ENCODE assay signal across 17 cellular contexts in genomic region chr6:144153971-144154370, GRCh38. TPM values are rescaled to one million over a fixed set of nuclear protein-coding genes. Genes with fewer than 3 reads are reported as not detected.
DNase-seq lines count a peak whose midpoint lies in the region; ATAC-seq and TF ChIP-seq lines count a peak whose summit lies in the region.
"Had no signal": no experiment of that assay in that cellular context is flagged by ENCODE, and none has a peak within 500 bp of the region (broad histone marks: within the 10 kb centered on the region; RNA-seq: fewer than 3 reads in every experiment).

No MANE protein-coding gene starts in this region.

- TF ChIP-seq CTCF in upper lobe of left lung (IDR thresholded peaks at IDR 0.05): no peak

- TF ChIP-seq EP300 in upper lobe of left lung (IDR thresholded peaks at IDR 0.05): no peak

- no peaks in the 10 kb centered on the region for H3K9me3 Mint-ChIP-seq in activated T-cell treated with anti-CD3 and anti-CD28 coated beads, Interleukin-2, amount 50 U/mL, for 4 hours
- H3K9me3 Mint-ChIP-seq in activated T-helper 1 cell treated with anti-CD3 and anti-CD28 coated beads, Interleukin-12 subunit alpha, Interleukin-12 subunit beta, Interleukin-2, Interleukin-4 antibody, amounts not matched to agents 30 ng/mL and 10 ng/mL and 1 ng/mL, durations not matched to agents 14 hours and 24 hours and 36 hours: no peaks in the 10 kb centered on the region
- H3K9me3 Mint-ChIP-seq: HFFc6, IgD-negative memory B cell had no signal

- H3K36me3 Mint-ChIP-seq in activated T-cell treated with anti-CD3 and anti-CD28 coated beads, Interleukin-2, amount 50 U/mL, for 4 hours (ENCODE audit: insufficient read depth): peaks cover 35% of the 10 kb centered on the region
- H3K36me3 Mint-ChIP-seq in activated T-helper 1 cell treated with anti-CD3 and anti-CD28 coated beads, Interleukin-12 subunit alpha, Interleukin-12 subunit beta, Interleukin-2, Interleukin-4 antibody, amounts not matched to agents 30 ng/mL and 10 ng/mL and 1 ng/mL, durations not matched to agents 14 hours and 24 hours and 36 hours (ENCODE audit: low read depth): peaks cover 50% of the 10 kb centered on the region

- peak overlapping the region in 3 of 4 donors; percentile 22 to 96 (median 43) for H3K27ac ChIP-seq in upper lobe of left lung
- H3K27ac ChIP-seq: BLaER1, HL-60 had no signal

- H3K4me3 ChIP-seq in mononuclear cell (ENCODE audit: low read length) (peak overlapping the region; percentile 89), upper lobe of left lung (peak overlapping the region in 1 of 4 donors; percentile 89)
- H3K4me3 ChIP-seq: BLaER1 had no signal

- no peak overlapping the region for H3K27ac Mint-ChIP-seq in activated T-helper 1 cell treated with anti-CD3 and anti-CD28 coated beads, Interleukin-12 subunit alpha, Interleukin-12 subunit beta, Interleukin-2, Interleukin-4 antibody, amounts not matched to agents 30 ng/mL and 10 ng/mL and 1 ng/mL, durations not matched to agents 14 hours and 24 hours and 36 hours
- H3K27ac Mint-ChIP-seq: HFFc6, IgD-negative memory B cell had no signal

- H3K27me3 ChIP-seq in mononuclear cell (ENCODE audit: insufficient read depth, low read length) (no peaks in the 10 kb centered on the region), upper lobe of left lung (no peaks in the 10 kb centered on the region)

- no peaks in the 10 kb centered on the region for H3K27me3 Mint-ChIP-seq in activated T-cell treated with anti-CD3 and anti-CD28 coated beads, Interleukin-2, amount 50 U/mL, for 4 hours (ENCODE audit: low read depth)
- H3K27me3 Mint-ChIP-seq in activated T-helper 1 cell treated with anti-CD3 and anti-CD28 coated beads, Interleukin-12 subunit alpha, Interleukin-12 subunit beta, Interleukin-2, Interleukin-4 antibody, amounts not matched to agents 30 ng/mL and 10 ng/mL and 1 ng/mL, durations not matched to agents 14 hours and 24 hours and 36 hours (ENCODE audit: insufficient read depth): peaks cover 1% of the 10 kb centered on the region
- H3K27me3 Mint-ChIP-seq: IgD-negative memory B cell had no signal

- intact Hi-C loops in activated T-helper 1 cell treated with anti-CD3 and anti-CD28 coated beads, Interleukin-12 subunit alpha, Interleukin-12 subunit beta, Interleukin-2, Interleukin-4 antibody, amounts not matched to agents 30 ng/mL and 10 ng/mL and 1 ng/mL, durations not matched to agents 14 hours and 24 hours and 36 hours (cut with micrococcal nuclease): loop anchor here (10.0 kb wide), 3 partner anchors 309 to 1811 kb away; partner anchors contain the start of genes LTV1 and SHPRH

- no peak for DNase-seq in activated T-cell treated with anti-CD3 and anti-CD28 coated beads, Interleukin-2, amount 50 U/mL, for 4 hours
- no peak for DNase-seq in activated T-cell treated with anti-CD3 and anti-CD28 coated beads, Interleukin-2, amount 50 U/mL, for 48 hours
- DNase-seq in activated T-helper 1 cell treated with anti-CD3 and anti-CD28 coated beads, Interleukin-12 subunit alpha, Interleukin-12 subunit beta, Interleukin-2, Interleukin-4 antibody, amounts not matched to agents 30 ng/mL and 10 ng/mL and 1 ng/mL, durations not matched to agents 14 hours and 24 hours and 36 hours (ENCODE audit: low spot score): no peak
- DNase-seq in upper lobe of left lung (no peak), nucleus accumbens (lab: John Stamatoyannopoulos, UW) (no peak)
- DNase-seq: H7, HFFc6, MM.1S, NCI-H1092, NCI-H1436 treated with DMSO at 0.1 percent for 48 hours, NCI-H2029 treated with DMSO at 0.1 percent for 48 hours had no signal

- no peak for TF ChIP-seq POLR2A in upper lobe of left lung (IDR thresholded peaks at IDR 0.05)

- H3K4me1 ChIP-seq in mononuclear cell (ENCODE audit: insufficient read depth, low read length) (peaks cover 77% of the 10 kb centered on the region), upper lobe of left lung (peaks cover 37 to 60% (median 43%) of the 10 kb centered on the region in 4 donors)

- no peak for ATAC-seq in activated T-cell treated with anti-CD3 and anti-CD28 coated beads, Interleukin-2, amount 50 U/mL, for 4 hours
- ATAC-seq in upper lobe of left lung (ENCODE audit: low FRiP score in 2 of 2) (no peak), GM21367 (IDR thresholded peaks at IDR 0.05; ENCODE audit: unreplicated experiment) (no peak)
- ATAC-seq: Right ventricle myocardium inferior had no signal

- peaks cover 0 to 7% (median 0%) of the 10 kb centered on the region in 4 donors for H3K36me3 ChIP-seq in upper lobe of left lung
- H3K36me3 ChIP-seq: BLaER1 had no signal

- WGBS in upper lobe of left lung, 2 donors: 88 to 100% methylated on average over 2 of the region's 2 CpGs

- H3K4me3 Mint-ChIP-seq in activated T-cell treated with anti-CD3 and anti-CD28 coated beads, Interleukin-2, amount 50 U/mL, for 4 hours: peak overlapping the region; percentile 8
- H3K4me3 Mint-ChIP-seq in activated T-helper 1 cell treated with anti-CD3 and anti-CD28 coated beads, Interleukin-12 subunit alpha, Interleukin-12 subunit beta, Interleukin-2, Interleukin-4 antibody, amounts not matched to agents 30 ng/mL and 10 ng/mL and 1 ng/mL, durations not matched to agents 14 hours and 24 hours and 36 hours: peak overlapping the region; percentile 43
- H3K4me3 Mint-ChIP-seq: HFFc6 had no signal

- H3K9me3 ChIP-seq in mononuclear cell (ENCODE audit: low read depth, low read length) (no peaks in the 10 kb centered on the region), upper lobe of left lung (no peaks in the 10 kb centered on the region)
- H3K9me3 ChIP-seq: BLaER1 had no signal

- H3K4me1 Mint-ChIP-seq in activated T-cell treated with anti-CD3 and anti-CD28 coated beads, Interleukin-2, amount 50 U/mL, for 4 hours (ENCODE audit: low read depth): peaks cover 59% of the 10 kb centered on the region
- peaks cover 85% of the 10 kb centered on the region for H3K4me1 Mint-ChIP-seq in activated T-helper 1 cell treated with anti-CD3 and anti-CD28 coated beads, Interleukin-12 subunit alpha, Interleukin-12 subunit beta, Interleukin-2, Interleukin-4 antibody, amounts not matched to agents 30 ng/mL and 10 ng/mL and 1 ng/mL, durations not matched to agents 14 hours and 24 hours and 36 hours (ENCODE audit: low read depth)

RNA-seq across cellular contexts. Expression of gene STX11, which starts 3.7 kb away (rescaled TPM):
- 10 to 100 TPM; 29.9 to 31.8 (median 30.9) TPM for total RNA-seq in activated T-cell treated with anti-CD3 and anti-CD28 coated beads, Interleukin-2, amount 50 U/mL, for 4 hours
- 24.2 and 24.7 TPM in 2 replicates for total RNA-seq in activated T-helper 1 cell treated with anti-CD3 and anti-CD28 coated beads, Interleukin-12 subunit alpha, Interleukin-12 subunit beta, Interleukin-2, Interleukin-4 antibody, amounts not matched to agents 30 ng/mL and 10 ng/mL and 1 ng/mL, durations not matched to agents 14 hours and 24 hours and 36 hours
- total RNA-seq in mononuclear cell (118 TPM), upper lobe of left lung (100 to 1,000 TPM in 1 of 6 donors, 10 to 100 TPM in 5; 47.9 to 134 (median 75.5) TPM)
- total RNA-seq: H7 had no signal

RNA-seq across cellular contexts. Expression of gene SF3B5, which starts 58.6 kb away (rescaled TPM):
- total RNA-seq in activated T-cell treated with anti-CD3 and anti-CD28 coated beads, Interleukin-2, amount 50 U/mL, for 4 hours: 100 to 1,000 TPM; 276 to 301 (median 280) TPM
- 204 and 232 TPM in 2 replicates for total RNA-seq in activated T-helper 1 cell treated with anti-CD3 and anti-CD28 coated beads, Interleukin-12 subunit alpha, Interleukin-12 subunit beta, Interleukin-2, Interleukin-4 antibody, amounts not matched to agents 30 ng/mL and 10 ng/mL and 1 ng/mL, durations not matched to agents 14 hours and 24 hours and 36 hours
- total RNA-seq in mononuclear cell (86.1 TPM), upper lobe of left lung (100 to 1,000 TPM in 3 of 6 donors, 10 to 100 TPM in 3; 47.1 to 157 (median 96.9) TPM)
